In genomic region chr1:6205849-6206845, GRCh38 we compare ENCODE assay signal across 8 cellular contexts. TPM values are rescaled to one million over a fixed set of nuclear protein-coding genes. Genes with fewer than 3 reads are reported as not detected.
DNase-seq lines count a peak whose midpoint lies in the region; ATAC-seq and TF ChIP-seq lines count a peak whose summit lies in the region.

Gene RNF207, plus strand, starts transcription at chr1:6206119. Its CDS starts 417 bp downstream, at chr1:6206536.

- H3K4me1 ChIP-seq in osteoblast (ENCODE audit: insufficient read depth, low read length): no peaks in the 10 kb centered on the region

- no peaks in the 10 kb centered on the region for H3K36me3 ChIP-seq in osteoblast (ENCODE audit: insufficient read depth, low read length)

- TF ChIP-seq CTCF in fibroblast of the aortic adventitia (IDR thresholded peaks at IDR 0.05; ENCODE audit: insufficient read depth, low read length) (no peak), osteoblast (IDR thresholded peaks at IDR 0.05; ENCODE audit: extremely low read depth, low read depth, low read length) (no peak)

- no peak within 1 kb of the TSS for H3K27ac ChIP-seq in osteoblast (ENCODE audit: low read depth, low read length)

- H3K4me2 ChIP-seq in osteoblast (ENCODE audit: insufficient read depth, low read length): peak within 1 kb of the TSS; percentile 81

- no peaks in the 10 kb centered on the region for H3K79me2 ChIP-seq in osteoblast (ENCODE audit: insufficient read depth, low read length)

- peak; percentile 65 for ATAC-seq in GM21529 (IDR thresholded peaks at IDR 0.05; ENCODE audit: unreplicated experiment)

- H4K20me1 ChIP-seq in osteoblast (ENCODE audit: insufficient read depth, low read length): no peaks in the 10 kb centered on the region

- no peaks in the 10 kb centered on the region for H3K9me3 ChIP-seq in osteoblast (ENCODE audit: low read depth, low read length)

- H2AFZ ChIP-seq in osteoblast (ENCODE audit: low read length): peak within 1 kb of the TSS; percentile 90

- H3K27me3 ChIP-seq in osteoblast (ENCODE audit: insufficient read depth, low read length): no peaks in the 10 kb centered on the region

- H3K4me3 ChIP-seq in fibroblast of the aortic adventitia (ENCODE audit: low read depth, low read length) (peak within 1 kb of the TSS; percentile 65), osteoblast (ENCODE audit: insufficient read depth, low read length) (peak within 1 kb of the TSS; percentile 74)

- DNase-seq in DMS 273 (lab: John Stamatoyannopoulos, UW; ENCODE audit: unreplicated experiment): peak; percentile 91
- peak; percentile 54 for DNase-seq in NCI-H460 (ENCODE audit: extremely low read depth, low read depth)
- peak; percentile 82 to 84 for DNase-seq in activated T-cell treated with anti-CD3 and anti-CD28 coated beads, Interleukin-2, amount 50 U/mL, for 48 hours
- peak; percentile 67 for DNase-seq in fibroblast of the aortic adventitia (ENCODE audit: low read depth)
- DNase-seq in osteoblast (ENCODE audit: insufficient read length, low spot score, missing footprints): peak; percentile 97
- peak; percentile 78 for DNase-seq in ureter (ENCODE audit: low spot score)
- DNase-seq in NCI-H1436 (lab: John Stamatoyannopoulos, UW): no peak

RNA-seq across cellular contexts. Expression of gene RNF207, which starts in this region (rescaled TPM):
- 12.4 and 12.9 TPM in 2 replicates for total RNA-seq in NCI-H460 (2014; rRNA removed; shearing (Covaris generic))
- polyA plus RNA-seq in NCI-H460 (2014; cell fraction: nucleus; rRNA removed): 137 and 152 TPM in 2 replicates
- 7.8 and 42.6 TPM in 2 replicates for total RNA-seq in fibroblast of the aortic adventitia (ENCODE audit: low replicate concordance)
- total RNA-seq in osteoblast: 10.6 and 42.7 TPM in 2 replicates
- total RNA-seq in ureter: 63.0 TPM
